Comparison of ENCODE assay signal across 23 cellular contexts in genomic region chr2:31704561-31705212, GRCh38.
"Had no signal": no experiment of that assay in that cellular context is flagged by ENCODE, and none has a peak within 500 bp of the region (broad histone marks: within the 10 kb centered on the region; RNA-seq: fewer than 3 reads in every experiment).

No MANE protein-coding gene starts in this region.

- H3K27me3 ChIP-seq: esophagus muscularis mucosa, gastrocnemius medialis, heart right ventricle, sigmoid colon, testis, tibial nerve, upper lobe of right lung had no signal

- H3K36me3 ChIP-seq: esophagus muscularis mucosa, gastrocnemius medialis, heart right ventricle, lower lobe of right lung, sigmoid colon, tibial nerve, upper lobe of right lung had no signal

- H3K4me3 ChIP-seq: esophagus muscularis mucosa, gastrocnemius medialis, heart right ventricle, lower lobe of right lung, psoas muscle, sigmoid colon, skin epidermis, testis, tibial nerve, upper lobe of right lung had no signal

- ATAC-seq: heart right ventricle, lower lobe of right lung, psoas muscle, upper lobe of right lung had no signal

- DNase-seq: effector memory CD4-positive, alpha-beta T cell; gastrocnemius medialis; heart right ventricle; hypothalamus; kidney glomerular epithelial cell; lower lobe of right lung; midbrain; naive B cell; occipital lobe; psoas muscle; sigmoid colon; stimulated activated CD4-positive, alpha-beta T cell treated with anti-CD3 and anti-CD28 coated beads, Interleukin-2, amount 100 ng/mL, for 24 hours; stimulated activated CD4-positive, alpha-beta T cell treated with anti-CD3 and anti-CD28 coated beads, Interleukin-4, amount 100 ng/mL, for 4 hours; stimulated activated naive CD4-positive, alpha-beta T cell treated with Interleukin-2 at 50 U/mL for 16 hours; testis; upper lobe of right lung had no signal

- H3K27ac ChIP-seq: epithelial cell of prostate, esophagus muscularis mucosa, gastrocnemius medialis, heart right ventricle, lower lobe of right lung, parathyroid adenoma, psoas muscle, sigmoid colon, testis, tibial nerve, upper lobe of right lung had no signal

- FAIRE-seq: endometrium, islet of Langerhans had no signal

- H2AFZ ChIP-seq: parathyroid adenoma had no signal

- H3K4me1 ChIP-seq: esophagus muscularis mucosa, heart right ventricle, lower lobe of right lung, parathyroid adenoma, psoas muscle, sigmoid colon, testis, tibial nerve, upper lobe of right lung had no signal

- H3K9me3 ChIP-seq: gastrocnemius medialis, lower lobe of right lung, psoas muscle, testis had no signal

- H3K79me2 ChIP-seq: parathyroid adenoma had no signal

- H3K9ac ChIP-seq: parathyroid adenoma had no signal
